ENCODE assay signal across 19 cellular contexts in genomic region chrX:335758-336155, GRCh38.
"Had no signal": no experiment of that assay in that cellular context is flagged by ENCODE, and none has a peak within 500 bp of the region (broad histone marks: within the 10 kb centered on the region; RNA-seq: fewer than 3 reads in every experiment).

No MANE protein-coding gene starts in this region.

- H3K4me3 ChIP-seq: coronary artery, hepatocyte, tibial artery had no signal

- H3K9me3 ChIP-seq: neutrophil, tibial artery had no signal

- H2AFZ ChIP-seq: hepatocyte had no signal

- H3K27me3 ChIP-seq: hepatocyte had no signal

- ATAC-seq: foreskin keratinocyte; left lobe of liver; naive thymus-derived CD4-positive, alpha-beta T cell; right cardiac atrium; stimulated activated memory B cell treated with anti-CD40 and anti-IgM and Interleukin-4, amounts not matched to agents 10 μg/mL and 1 μg/mL and 100 μg/mL, for 72 hours had no signal

- H3K4me1 ChIP-seq: foreskin keratinocyte had no signal

- DNase-seq: caudate nucleus; effector CD4-positive, alpha-beta T cell; endodermal cell; erythroblast; foreskin keratinocyte; kidney glomerular epithelial cell; mesendoderm; naive thymus-derived CD4-positive, alpha-beta T cell; nephron progenitor cell; stimulated activated CD4-positive, alpha-beta T cell treated with anti-CD3 and anti-CD28 coated beads, Interleukin-15, amount 100 ng/mL, for 24 hours; stimulated activated CD4-positive, alpha-beta T cell treated with anti-CD3 and anti-CD28 coated beads, Interleukin-1b, Interleukin-23, amount 100 ng/mL, for 48 hours; stimulated activated CD4-positive, alpha-beta T cell treated with anti-CD3 and anti-CD28 coated beads, Interleukin-4, amount 100 ng/mL, for 24 hours; tibial artery had no signal

- H3K27ac ChIP-seq: coronary artery, foreskin keratinocyte, hepatocyte, neutrophil, tibial artery had no signal

- H3K4me2 ChIP-seq: hepatocyte had no signal
